ENCODE assay signal across 28 cellular contexts in genomic region chr10:88981435-88981834, GRCh38. TPM values are rescaled to one million over a fixed set of nuclear protein-coding genes. Genes with fewer than 3 reads are reported as not detected.
DNase-seq lines count a peak whose midpoint lies in the region; ATAC-seq and TF ChIP-seq lines count a peak whose summit lies in the region.
"Had no signal": no experiment of that assay in that cellular context is flagged by ENCODE, and none has a peak within 500 bp of the region (broad histone marks: within the 10 kb centered on the region; RNA-seq: fewer than 3 reads in every experiment).

No MANE protein-coding gene starts in this region.

- TF ChIP-seq CTCF in right atrium auricular region (IDR thresholded peaks at IDR 0.05) = no peak
- no peak for TF ChIP-seq CTCF in lung (IDR thresholded peaks at IDR 0.05; ENCODE audit: control extremely low read depth, extremely low read depth)
- TF ChIP-seq CTCF in PC-3 (conservative IDR thresholded peaks at IDR 0.05; ENCODE audit: low read depth, low read length) = no peak

- CTCF ChIA-PET in PC-3 (lab: Charles Lee) = no interaction called here

- 71 to 81% methylated on average over 5 of the region's 5 CpGs for WGBS in lung, 2 donors
- WGBS in aorta, 2 donors = 14 to 21% methylated on average over 5 of the region's 5 CpGs

- H3K27ac ChIP-seq in right atrium auricular region (peak overlapping the region; percentile 67 to 73), lung (ENCODE audit: low read depth in 1 of 2, low read length in 1 of 2) (peak overlapping the region; percentile 7 to 44), skeletal muscle tissue (ENCODE audit: low read depth, low read length) (peak overlapping the region; percentile 65), aorta (ENCODE audit: low read depth in 1 of 2, low read length in 2 of 2) (peak overlapping the region; percentile 94 to 97), PC-3 (ENCODE audit: low read length) (no peak overlapping the region)
- H3K27ac ChIP-seq: BLaER1, parathyroid adenoma, upper lobe of right lung had no signal

- H3K9me2 ChIP-seq in PC-3 (replicated peaks; ENCODE audit: low read length) = no peaks in the 10 kb centered on the region

- H3F3A ChIP-seq in PC-3 (ENCODE audit: low read length, unreplicated experiment) = no peaks in the 10 kb centered on the region

- H3K4me1 ChIP-seq in right atrium auricular region = peaks cover 0 to 40% of the 10 kb centered on the region in 2 donors
- peaks cover 0 to 5% of the 10 kb centered on the region in 2 donors for H3K4me1 ChIP-seq in lung (ENCODE audit: control insufficient read depth in 2 of 2, insufficient read depth in 2 of 2, low read length in 2 of 2)
- H3K4me1 ChIP-seq in skeletal muscle tissue (ENCODE audit: control insufficient read depth in 3 of 3, insufficient read depth in 3 of 3, low read length in 3 of 3) = peaks cover 4 to 16% (median 12%) of the 10 kb centered on the region in 3 donors
- H3K4me1 ChIP-seq in aorta (ENCODE audit: control insufficient read depth in 1 of 2, insufficient read depth in 2 of 2, low read length in 2 of 2) = peaks cover 10 to 16% of the 10 kb centered on the region in 2 donors
- no peaks in the 10 kb centered on the region for H3K4me1 ChIP-seq in PC-3 (ENCODE audit: insufficient read depth, low read length)
- H3K4me1 ChIP-seq: Caco-2, parathyroid adenoma had no signal

- POLR2A ChIA-PET in PC-3 (lab: Charles Lee; ENCODE audit: unreplicated experiment) = no interaction called here

- H3K4me3 ChIP-seq in right atrium auricular region (no peak overlapping the region), lung (no peak overlapping the region), skeletal muscle tissue (ENCODE audit: low read length in 3 of 3) (no peak overlapping the region), aorta (ENCODE audit: low read length in 2 of 2) (no peak overlapping the region), PC-3 (ENCODE audit: low read length) (no peak overlapping the region)
- H3K4me3 ChIP-seq: BLaER1, upper lobe of right lung had no signal

- no TSS peak for BruUV-seq in PC-3 (replicated peaks; lab: Mats Ljungman, UMichigan)

- H3K27me3 ChIP-seq in right atrium auricular region = no peaks in the 10 kb centered on the region
- no peaks in the 10 kb centered on the region for H3K27me3 ChIP-seq in lung (ENCODE audit: control insufficient read depth, insufficient read depth)
- H3K27me3 ChIP-seq in skeletal muscle tissue (ENCODE audit: control insufficient read depth in 3 of 3, insufficient read depth in 3 of 3, low read length in 3 of 3) = no peaks in the 10 kb centered on the region
- H3K27me3 ChIP-seq in aorta (ENCODE audit: control insufficient read depth in 1 of 2, insufficient read depth in 2 of 2, low read length in 1 of 2) = no peaks in the 10 kb centered on the region
- H3K27me3 ChIP-seq in PC-3 (ENCODE audit: low read length) = no peaks in the 10 kb centered on the region
- H3K27me3 ChIP-seq: BLaER1, upper lobe of right lung had no signal

- intact Hi-C loops in Right ventricle myocardium inferior (cut with DNase I) = no loop called here
- intact Hi-C loops in aorta (cut with DNase I) = no loop called here
- intact Hi-C loops in PC-3 (cut with micrococcal nuclease) = no loop called here

- H3K9ac ChIP-seq in skeletal muscle tissue (ENCODE audit: low read depth in 1 of 3, low read length in 3 of 3) (no peak overlapping the region), PC-3 (ENCODE audit: low read length) (no peak overlapping the region)
- H3K9ac ChIP-seq: BLaER1, parathyroid adenoma had no signal

- ATAC-seq in Right ventricle myocardium inferior (no peak), lung (ENCODE audit: insufficient read depth, low FRiP score) (no peak), aorta (ENCODE audit: low FRiP score) (no peak), GM21825 (IDR thresholded peaks at IDR 0.05; ENCODE audit: unreplicated experiment) (no peak), PC-3 (no peak)
- ATAC-seq: activated CD4-positive, alpha-beta T cell treated with anti-CD3 and anti-CD28 coated beads for 36 hours; activated T-cell treated with anti-CD3 and anti-CD28 coated beads, Interleukin-2, amount 50 U/mL, for 4 hours; natural killer cell treated with Interleukin-12 subunit alpha and Interleukin-12 subunit beta and Interleukin-15 and Interleukin-18, amount 100 ng/mL, for 72 hours had no signal

- no peaks in the 10 kb centered on the region for H3K36me3 ChIP-seq in right atrium auricular region
- no peaks in the 10 kb centered on the region for H3K36me3 ChIP-seq in lung (ENCODE audit: control insufficient read depth in 2 of 2, insufficient read depth in 2 of 2, low read length in 2 of 2)
- no peaks in the 10 kb centered on the region for H3K36me3 ChIP-seq in skeletal muscle tissue (ENCODE audit: control insufficient read depth in 3 of 3, insufficient read depth in 3 of 3, low read length in 3 of 3)
- H3K36me3 ChIP-seq in aorta (ENCODE audit: control insufficient read depth in 1 of 2, insufficient read depth in 2 of 2, low read length in 1 of 2) = no peaks in the 10 kb centered on the region
- no peaks in the 10 kb centered on the region for H3K36me3 ChIP-seq in PC-3 (ENCODE audit: low read depth, low read length)
- H3K36me3 ChIP-seq: BLaER1, upper lobe of right lung had no signal

- no peaks in the 10 kb centered on the region for H3K79me2 ChIP-seq in PC-3 (ENCODE audit: low read length)
- H3K79me2 ChIP-seq: parathyroid adenoma had no signal

- H4K20me1 ChIP-seq in PC-3 (ENCODE audit: low read length) = no peaks in the 10 kb centered on the region
- H4K20me1 ChIP-seq: BLaER1 had no signal

- no peaks in the 10 kb centered on the region for H3K9me3 ChIP-seq in right atrium auricular region
- no peaks in the 10 kb centered on the region for H3K9me3 ChIP-seq in lung (ENCODE audit: control insufficient read depth in 2 of 2, insufficient read depth in 1 of 2, low read length in 1 of 2)
- H3K9me3 ChIP-seq in skeletal muscle tissue (ENCODE audit: control insufficient read depth in 3 of 3, low read length in 3 of 3) = no peaks in the 10 kb centered on the region
- H3K9me3 ChIP-seq in aorta (ENCODE audit: control insufficient read depth, low read length) = no peaks in the 10 kb centered on the region
- H3K9me3 ChIP-seq in PC-3 (ENCODE audit: low read length) = no peaks in the 10 kb centered on the region
- H3K9me3 ChIP-seq: BLaER1, Caco-2, upper lobe of right lung had no signal

- DNase-seq in right atrium auricular region (ENCODE audit: low spot score) (no peak), Right ventricle myocardium inferior (ENCODE audit: missing footprints) (no peak), lung (ENCODE audit: low spot score) (no peak), aorta (no peak), NCI-H1930 (lab: John Stamatoyannopoulos, UW) (no peak), PC-3 (no peak)
- DNase-seq: activated CD4-positive, alpha-beta T cell treated with anti-CD3 and anti-CD28 coated beads for 36 hours; activated naive CD4-positive, alpha-beta T cell; activated T-cell treated with anti-CD3 and anti-CD28 coated beads, Interleukin-2, amount 50 U/mL, for 4 hours; amniotic stem cell; Caco-2; caudate nucleus; dermis blood vessel endothelial cell; hypothalamus; Kasumi-1; NCI-H1694 treated with DMSO at 0.1 percent for 48 hours; NCI-H748 treated with DMSO at 0.1 percent for 48 hours; Right ventricle myocardium superior; small intestine; stimulated activated CD4-positive, alpha-beta T cell treated with anti-CD3 and anti-CD28 coated beads, Interleukin-4, amount 100 ng/mL, for 1 hour; stimulated activated naive CD4-positive, alpha-beta T cell; T-helper 1 cell; upper lobe of right lung had no signal

- no peak overlapping the region for H2AFZ ChIP-seq in PC-3 (ENCODE audit: low read length)
- H2AFZ ChIP-seq: parathyroid adenoma had no signal

- H3K4me2 ChIP-seq in PC-3 (ENCODE audit: low read length) = no peak overlapping the region
- H3K4me2 ChIP-seq: BLaER1 had no signal

RNA-seq across cellular contexts. Expression of gene FAS, which starts 9.2 kb away (rescaled TPM):
- total RNA-seq in right atrium auricular region (10 to 100 TPM in 1 of 2 donors, 1 to 10 TPM in 1; 8.0 to 12.2 TPM), Right ventricle myocardium inferior (4.7 TPM), lung (10 to 100 TPM; 35.1 to 74.7 TPM), skeletal muscle tissue (8.4 TPM), aorta (10 to 100 TPM; 27.4 to 28.5 TPM), PC-3 (2014; rRNA removed) (3.5 and 4.8 TPM in 2 replicates)
- polyA plus RNA-seq in lung (10 to 100 TPM; 10.5 to 37.5 TPM), aorta (10 to 100 TPM in 1 of 2 donors, 1 to 10 TPM in 1; 9.5 to 28.5 TPM)
- total RNA-seq: Caco-2 had no signal

RNA-seq across cellular contexts. Expression of gene ACTA2, which starts 28.9 kb away (rescaled TPM):
- total RNA-seq in right atrium auricular region (1,000 to 10,000 TPM in 1 of 2 donors, 100 to 1,000 TPM in 1; 934 to 1,936 TPM), Right ventricle myocardium inferior (75.2 TPM), lung (100 to 1,000 TPM; 291 to 485 TPM), skeletal muscle tissue (314 TPM), aorta (1,000 to 10,000 TPM; 3,684 to 9,611 TPM), PC-3 (2014; rRNA removed) (2.7 TPM in 1 of 2 replicates, not detected in the other)
- polyA plus RNA-seq in lung (100 to 1,000 TPM; 186 to 206 TPM), aorta (1,000 to 10,000 TPM; 3,163 to 4,826 TPM)
- total RNA-seq: Caco-2 had no signal

Comparison
In these comparisons a context has a peak if more than half of its experiments do, and no peak if none do; other contexts are left out.
1. RNA of gene ACTA2, which starts 28.9 kb away (total RNA-seq): 3,684 to 9,611 TPM in aorta, 934 to 1,936 TPM in right atrium auricular region, 291 to 485 TPM in lung, 314 TPM in skeletal muscle tissue (single experiment) and 75.2 TPM in Right ventricle myocardium inferior (single experiment); 2.7 TPM in PC-3; every median in the first group is over 10 times any median in the second.